Comparison of ENCODE assay signal across 25 cellular contexts in the genomic region with DNA sequence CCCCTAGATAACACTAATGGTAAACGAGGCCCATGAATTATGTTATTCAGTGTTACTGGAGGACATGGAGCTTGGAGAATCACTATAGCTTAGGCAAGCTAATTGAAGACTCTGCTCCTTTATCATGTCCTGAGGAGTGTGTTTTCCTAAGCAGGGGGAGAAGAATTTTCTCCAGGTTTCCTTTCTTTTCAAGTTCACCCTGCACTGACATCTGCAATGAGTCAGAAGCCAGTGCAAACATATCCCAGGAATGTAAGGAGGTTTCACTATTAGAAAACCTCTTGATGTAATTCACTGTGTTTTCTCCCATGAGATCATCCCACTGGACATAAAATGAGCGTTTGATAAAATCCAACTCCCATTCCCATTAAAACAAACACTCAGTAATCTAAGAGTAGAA.
A peak's percentile ranks its signal among the peaks of the same experiment; 100 is the strongest.
DNase-seq lines count a peak whose midpoint lies in the region; ATAC-seq, FAIRE-seq and TF ChIP-seq lines count a peak whose summit lies in the region.
"Had no signal": no experiment of that assay in that cellular context is flagged by ENCODE, and none has a peak within 500 bp of the region (broad histone marks: within the 10 kb centered on the region; RNA-seq: fewer than 3 reads in every experiment).

No MANE protein-coding gene starts in this region.

- 2% methylated on average over 2 of the region's 2 CpGs for WGBS in A549 (ENCODE audit: missing lambda C conversion rate)
- 23 to 44% (median 32%) methylated on average over 2 of the region's 2 CpGs for WGBS in adrenal gland, 4 donors

- no peak for TF ChIP-seq EP300 in A549 (IDR thresholded peaks at IDR 0.05)

- no peak for TF ChIP-seq POLR2A in A549 (IDR thresholded peaks at IDR 0.05; ENCODE audit: low read length)
- no peak for TF ChIP-seq POLR2A in adrenal gland (IDR thresholded peaks at IDR 0.05)
- TF ChIP-seq POLR2A in H54 (IDR thresholded peaks at IDR 0.05; ENCODE audit: low read depth, low read length): no peak

- no peak overlapping the region for H3K27ac ChIP-seq in A549
- no peak overlapping the region for H3K27ac ChIP-seq in adrenal gland
- H3K27ac ChIP-seq: esophagus squamous epithelium, heart right ventricle, KMS-11, right atrium auricular region, WERI-Rb-1 had no signal

- no peak overlapping the region for H3K4me3 Mint-ChIP-seq in immature natural killer cell
- H3K4me3 Mint-ChIP-seq: central memory CD8-positive, alpha-beta T cell; naive B cell had no signal

- peaks cover 2 to 8% (median 4%) of the 10 kb centered on the region in 3 donors for H3K27me3 Mint-ChIP-seq in immature natural killer cell (ENCODE audit: low read depth in 3 of 3)

- H3K36me3 ChIP-seq in bronchial epithelial cell (ENCODE audit: control insufficient read depth, insufficient read depth, low read length) (no peaks in the 10 kb centered on the region), adrenal gland (replicated peaks in 1 of 2) (no peaks in the 10 kb centered on the region)
- H3K36me3 ChIP-seq: esophagus squamous epithelium, heart right ventricle, right atrium auricular region, uterus, WERI-Rb-1 had no signal

- DNase-seq in A549 (ENCODE audit: low read depth in 1 of 2, low spot score in 1 of 2) (peak in 1 of 2 experiments; percentile 31), HS-5 (ENCODE audit: low read depth) (peak; percentile 78), bronchial epithelial cell (ENCODE audit: low read depth) (peak; percentile 91), kidney tubule cell (ENCODE audit: low spot score) (peak; percentile 66), adrenal gland (no peak), immature natural killer cell (no peak), H54 (ENCODE audit: insufficient read length, low spot score) (no peak)
- DNase-seq: activated CD8-positive, alpha-beta memory T cell treated with anti-CD3 and anti-CD28 coated beads, Interleukin-2, amount 50 U/mL, for 48 hours; activated effector memory CD4-positive, alpha-beta T cell treated with Interleukin-2 at 50 U/mL for 16 hours; Calu3; esophagus squamous epithelium; heart right ventricle; MV-4-11; naive B cell; NCI-H1694 treated with DMSO at 0.1 percent for 48 hours; NCI-H82; stimulated activated CD4-positive, alpha-beta T cell treated with anti-CD3 and anti-CD28 coated beads, Interleukin-15, amount 100 ng/mL, for 24 hours; substantia nigra; uterus; WERI-Rb-1 had no signal

- intact Hi-C loops in adrenal gland (cut with DNase I): no loop called here

- FAIRE-seq in A549 (lab: Jason Lieb, UNC) (no peak), bronchial epithelial cell (lab: Jason Lieb, UNC) (no peak), H54 (lab: Jason Lieb, UNC) (no peak)
- FAIRE-seq: A204.1 had no signal

- H3K4me1 ChIP-seq in A549 (no peaks in the 10 kb centered on the region), adrenal gland (replicated peaks in 1 of 2) (no peaks in the 10 kb centered on the region)
- H3K4me1 ChIP-seq: esophagus squamous epithelium, heart right ventricle, right atrium auricular region, uterus had no signal

- H3K9me3 ChIP-seq in A549 (no peaks in the 10 kb centered on the region), adrenal gland (replicated peaks in 1 of 3) (no peaks in the 10 kb centered on the region)
- H3K9me3 ChIP-seq: esophagus squamous epithelium, right atrium auricular region, uterus had no signal

- no peaks in the 10 kb centered on the region for H3K4me1 Mint-ChIP-seq in immature natural killer cell
- H3K4me1 Mint-ChIP-seq: central memory CD8-positive, alpha-beta T cell; naive B cell had no signal

- H3K27ac Mint-ChIP-seq in immature natural killer cell: no peak overlapping the region
- H3K27ac Mint-ChIP-seq: naive B cell had no signal

- no peak overlapping the region for H3K4me3 ChIP-seq in A549
- H3K4me3 ChIP-seq in bronchial epithelial cell (ENCODE audit: low read depth, low read length): no peak overlapping the region
- no peak overlapping the region for H3K4me3 ChIP-seq in adrenal gland
- H3K4me3 ChIP-seq: esophagus squamous epithelium, heart right ventricle, right atrium auricular region, uterus had no signal

- H3K27me3 ChIP-seq in bronchial epithelial cell (ENCODE audit: control insufficient read depth, insufficient read depth, low read length) (no peaks in the 10 kb centered on the region), adrenal gland (no peaks in the 10 kb centered on the region)
- H3K27me3 ChIP-seq: heart right ventricle, right atrium auricular region, uterus had no signal

- H3K9me3 Mint-ChIP-seq in immature natural killer cell: peaks cover 0 to 3% (median 0%) of the 10 kb centered on the region in 6 donors
- H3K9me3 Mint-ChIP-seq: central memory CD8-positive, alpha-beta T cell had no signal

- CTCF ChIA-PET in A549 (lab: Yijun Ruan, JAX): no interaction called here

- H3K36me3 Mint-ChIP-seq in immature natural killer cell: no peaks in the 10 kb centered on the region

- TF ChIP-seq RAD21 in A549 (conservative IDR thresholded peaks at IDR 0.05 in 1 of 2, IDR thresholded peaks at IDR 0.05 in 1 of 2): no peak

- H3K4me2 ChIP-seq in A549: no peak overlapping the region
- H3K4me2 ChIP-seq: KMS-11 had no signal

- TF ChIP-seq CTCF in A549 (IDR thresholded peaks at IDR 0.05): no peak
- no peak for TF ChIP-seq CTCF in bronchial epithelial cell (IDR thresholded peaks at IDR 0.05; ENCODE audit: insufficient read depth, low read length, severe bottlenecking)
- no peak for TF ChIP-seq CTCF in adrenal gland (IDR thresholded peaks at IDR 0.05)

- POLR2A ChIA-PET in A549 (lab: Yijun Ruan, JAX): no interaction called here

- peak; percentile 59 to 66; a peak in 5 of 6 replicates for ATAC-seq in A549
- no peak for ATAC-seq in HG02852 (IDR thresholded peaks at IDR 0.05; ENCODE audit: unreplicated experiment)
- ATAC-seq: heart right ventricle had no signal

TF ChIP-seq in A549, 52 proteins besides CTCF, POLR2A, EP300 and RAD21:
- TF ChIP-seq, protein P1, sequence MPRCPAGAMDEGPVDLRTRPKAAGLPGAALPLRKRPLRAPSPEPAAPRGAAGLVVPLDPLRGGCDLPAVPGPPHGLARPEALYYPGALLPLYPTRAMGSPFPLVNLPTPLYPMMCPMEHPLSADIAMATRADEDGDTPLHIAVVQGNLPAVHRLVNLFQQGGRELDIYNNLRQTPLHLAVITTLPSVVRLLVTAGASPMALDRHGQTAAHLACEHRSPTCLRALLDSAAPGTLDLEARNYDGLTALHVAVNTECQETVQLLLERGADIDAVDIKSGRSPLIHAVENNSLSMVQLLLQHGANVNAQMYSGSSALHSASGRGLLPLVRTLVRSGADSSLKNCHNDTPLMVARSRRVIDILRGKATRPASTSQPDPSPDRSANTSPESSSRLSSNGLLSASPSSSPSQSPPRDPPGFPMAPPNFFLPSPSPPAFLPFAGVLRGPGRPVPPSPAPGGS (IDR thresholded peaks at IDR 0.05): no peak

Comparison
In these comparisons a context has a peak if more than half of its experiments do, and no peak if none do; other contexts are left out.
1. DNase-seq: peak in HS-5 (single experiment), bronchial epithelial cell (single experiment) and kidney tubule cell (single experiment); none in adrenal gland (0 of 7), immature natural killer cell (0 of 3) and H54 (single experiment).